8 cellular contexts compared by ENCODE assay signal in the genomic region with DNA sequence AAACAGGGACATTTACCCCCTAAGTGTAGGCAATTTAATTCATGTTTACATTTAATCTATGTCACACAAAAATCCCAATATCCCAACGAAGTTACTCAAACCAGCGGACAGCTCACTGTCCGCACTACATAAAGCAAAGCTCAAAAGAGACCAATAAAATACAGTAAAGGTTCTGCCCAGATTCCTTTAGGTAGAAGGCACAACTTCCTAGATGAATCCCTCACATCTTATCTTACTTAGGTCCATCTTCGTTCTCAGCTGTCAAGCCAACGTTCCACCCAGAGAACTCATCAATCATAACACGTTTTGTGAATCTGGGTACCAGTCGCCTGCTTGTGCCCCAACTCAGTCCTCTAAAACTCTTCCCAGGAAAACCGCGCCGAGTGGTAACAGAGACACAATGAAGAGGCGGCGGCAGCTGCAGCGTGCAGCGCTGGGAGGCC. TPM values are rescaled to one million over a fixed set of nuclear protein-coding genes. Genes with fewer than 3 reads are reported as not detected.
DNase-seq lines count a peak whose midpoint lies in the region; ATAC-seq and TF ChIP-seq lines count a peak whose summit lies in the region.

No MANE protein-coding gene starts in this region.

- WGBS in esophagus squamous epithelium, 2 donors = 0% methylated on average over 14 of the region's 14 CpGs
- 1% methylated on average over 14 of the region's 14 CpGs for WGBS in psoas muscle, 3 donors

- no peaks in the 10 kb centered on the region for H3K27me3 ChIP-seq in esophagus squamous epithelium
- no peaks in the 10 kb centered on the region for H3K27me3 ChIP-seq in psoas muscle (ENCODE audit: insufficient read depth in 3 of 3, low read length in 2 of 3)

- H3K4me1 ChIP-seq in esophagus squamous epithelium (peaks cover 6 to 60% (median 31%) of the 10 kb centered on the region in 3 donors), psoas muscle (peaks cover 28% of the 10 kb centered on the region)

- peaks cover 6 to 46% (median 32%) of the 10 kb centered on the region in 3 donors for H3K36me3 ChIP-seq in esophagus squamous epithelium
- H3K36me3 ChIP-seq in psoas muscle (ENCODE audit: insufficient read depth in 1 of 2, low read depth in 1 of 2) = peaks cover 4 to 46% of the 10 kb centered on the region in 2 donors

- DNase-seq in RKO (ENCODE audit: low spot score) (peak; percentile 83), esophagus squamous epithelium (lab: John Stamatoyannopoulos, UW) (no peak), psoas muscle (no peak), NCI-H1930 (lab: John Stamatoyannopoulos, UW) (no peak), 8988T (no peak), OCI-M1 (lab: John Stamatoyannopoulos, UW) (no peak)

- ATAC-seq in psoas muscle (no peak), GM19397 (IDR thresholded peaks at IDR 0.05; ENCODE audit: unreplicated experiment) (no peak)

- H3K27ac ChIP-seq in esophagus squamous epithelium (peak overlapping the region; percentile 97 to 100 (median 98)), psoas muscle (peak overlapping the region; percentile 99)

- no peaks in the 10 kb centered on the region for H3K9me3 ChIP-seq in esophagus squamous epithelium
- no peaks in the 10 kb centered on the region for H3K9me3 ChIP-seq in psoas muscle

- peak overlapping the region; percentile 99 for H3K4me3 ChIP-seq in GM12875 (ENCODE audit: low read depth, low read length)
- peak overlapping the region; percentile 81 to 95 (median 85) for H3K4me3 ChIP-seq in esophagus squamous epithelium
- H3K4me3 ChIP-seq in psoas muscle = peak overlapping the region; percentile 81

- TF ChIP-seq CTCF in GM12875 (IDR thresholded peaks at IDR 0.05; ENCODE audit: borderline replicate concordance, insufficient read depth, low read depth, low read length) (no peak), esophagus squamous epithelium (IDR thresholded peaks at IDR 0.05) (peak in 1 of 6 experiments; percentile 12), psoas muscle (IDR thresholded peaks at IDR 0.05) (no peak)

- intact Hi-C loops in esophagus squamous epithelium (cut with DNase I) (loop anchor here (2.0 kb wide), 1 partner anchor 56 kb away; a partner anchor contains a TSS), psoas muscle (cut with DNase I) (loop anchor here in 1 of 2 donors (2.0 kb wide), 1 partner anchor 54 kb away; no protein-coding TSS in a partner anchor)

- no peak for TF ChIP-seq POLR2A in esophagus squamous epithelium (IDR thresholded peaks at IDR 0.05)

RNA-seq across cellular contexts. Expression of a gene that starts 1.7 kb away (rescaled TPM):
- total RNA-seq in esophagus squamous epithelium (100 to 1,000 TPM in 3 of 4 donors, 10 to 100 TPM in 1; 69.1 to 201 (median 133) TPM), psoas muscle (100 to 1,000 TPM; 145 to 379 (median 316) TPM)
- 100 to 1,000 TPM; 362 to 488 (median 370) TPM for polyA plus RNA-seq in psoas muscle

RNA-seq across cellular contexts. Expression of a gene that starts 1.8 kb away (rescaled TPM):
- total RNA-seq in esophagus squamous epithelium = 10 to 100 TPM; 21.3 to 39.8 (median 29.9) TPM
- 10 to 100 TPM in 3 of 4 donors, 1 to 10 TPM in 1; 9.1 to 15.3 (median 11.5) TPM for total RNA-seq in psoas muscle
- 10 to 100 TPM; 11.1 to 27.7 (median 14.8) TPM for polyA plus RNA-seq in psoas muscle

RNA-seq across cellular contexts. Expression of a gene that starts 54.8 kb away (rescaled TPM):
- total RNA-seq in esophagus squamous epithelium (100 to 1,000 TPM in 1 of 4 donors, 10 to 100 TPM in 3; 49.9 to 105 (median 71.0) TPM), psoas muscle (100 to 1,000 TPM in 3 of 4 donors, 10 to 100 TPM in 1; 82.0 to 139 (median 115) TPM)
- polyA plus RNA-seq in psoas muscle = 100 to 1,000 TPM in 2 of 3 donors, 10 to 100 TPM in 1; 92.7 to 158 (median 117) TPM
